1 cellular context compared by ENCODE assay signal in the genomic region with DNA sequence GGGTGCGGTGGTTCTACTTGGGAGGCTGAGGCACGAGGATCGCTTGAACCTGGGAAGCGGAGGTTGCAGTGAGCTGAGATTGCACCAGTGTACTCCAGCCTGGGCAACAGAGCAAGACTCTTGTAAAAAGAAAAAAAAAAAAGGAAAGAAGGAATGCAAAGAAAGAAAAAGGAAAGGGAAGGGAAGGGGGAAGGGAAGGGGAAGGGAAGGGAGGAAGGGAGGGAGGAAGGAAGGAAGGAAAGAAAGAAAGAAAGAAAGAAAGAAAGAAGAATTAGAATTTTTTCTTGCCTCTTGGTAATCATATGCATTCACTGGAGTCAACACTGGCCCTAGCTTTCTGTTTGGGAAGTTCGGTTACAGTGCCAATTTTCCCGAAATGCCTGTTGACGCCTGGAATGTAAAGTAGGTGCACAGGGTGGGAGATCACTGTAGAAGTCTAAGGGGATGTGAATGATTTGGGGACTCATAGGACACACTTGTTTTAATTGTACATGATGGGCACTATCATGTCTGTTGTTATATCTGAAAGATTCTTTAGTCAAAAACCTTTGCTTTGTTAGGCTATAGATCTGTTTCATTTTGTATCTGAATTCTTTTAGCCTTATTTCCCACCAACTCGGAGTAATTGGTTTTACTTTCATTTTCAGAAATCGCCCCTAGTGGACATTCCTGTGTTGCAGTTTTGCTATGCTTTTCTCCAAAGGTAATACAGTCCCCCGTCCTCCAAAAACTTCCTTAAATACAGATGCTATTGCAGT.
TF ChIP-seq lines count a peak whose summit lies in the region.

No MANE protein-coding gene starts in this region.

TF ChIP-seq in endothelial cell of umbilical vein, 7 proteins besides CTCF, POLR2A, EP300 and RAD21:
- TF ChIP-seq, protein P1, sequence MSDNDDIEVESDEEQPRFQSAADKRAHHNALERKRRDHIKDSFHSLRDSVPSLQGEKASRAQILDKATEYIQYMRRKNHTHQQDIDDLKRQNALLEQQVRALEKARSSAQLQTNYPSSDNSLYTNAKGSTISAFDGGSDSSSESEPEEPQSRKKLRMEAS (IDR thresholded peaks at IDR 0.05; ENCODE audit: insufficient read depth, insufficient read length) = no peak
- TF ChIP-seq EZH2 (IDR thresholded peaks at IDR 0.05; ENCODE audit: borderline replicate concordance, low read depth, low read length, severe bottlenecking) (no peak), JUN (IDR thresholded peaks at IDR 0.05; ENCODE audit: borderline replicate concordance, insufficient read depth, insufficient read length, low read depth) (no peak), GATA2 (IDR thresholded peaks at IDR 0.05; ENCODE audit: insufficient read depth, insufficient read length, low read depth, low read length) (no peak), MYC (IDR thresholded peaks at IDR 0.05; ENCODE audit: low read depth, low read length) (no peak), POLR2AphosphoS5 (IDR thresholded peaks at IDR 0.05; ENCODE audit: insufficient read depth, low read depth, low read length) (no peak), FOS (IDR thresholded peaks at IDR 0.05; ENCODE audit: borderline replicate concordance, insufficient read depth, low read length) (no peak)
